In the genomic region with DNA sequence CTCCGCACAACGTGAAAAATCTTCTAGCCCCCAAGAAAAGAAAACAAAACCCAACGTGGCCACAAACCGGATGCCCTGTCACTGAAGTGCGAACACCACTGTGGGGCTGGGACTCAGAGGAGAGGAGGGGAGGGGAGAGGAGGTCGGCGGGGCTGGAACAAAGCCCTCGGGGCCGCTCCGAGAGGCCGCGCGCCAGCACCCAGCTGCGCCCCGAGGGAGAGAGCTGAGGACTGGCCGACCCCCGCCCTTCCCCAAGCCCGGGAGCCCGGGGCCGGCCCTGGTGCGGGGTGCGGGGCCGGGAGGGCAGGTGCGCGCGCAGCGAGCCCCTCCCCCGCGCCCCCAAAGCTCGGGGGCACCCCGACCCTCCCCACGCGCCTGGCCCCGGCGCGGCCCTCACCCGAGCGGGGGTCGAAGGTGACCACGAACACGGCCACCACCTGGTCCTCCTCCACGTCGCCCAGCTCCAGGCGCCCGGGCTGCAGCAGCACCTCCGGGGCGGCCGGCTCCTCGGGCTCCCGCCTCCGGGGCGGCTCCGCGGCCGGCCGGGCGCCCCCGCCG, we compare ENCODE assay signal across 8 cellular contexts. TPM values are rescaled to one million over a fixed set of nuclear protein-coding genes. Genes with fewer than 3 reads are reported as not detected.
DNase-seq lines count a peak whose midpoint lies in the region; ATAC-seq and TF ChIP-seq lines count a peak whose summit lies in the region.

No MANE protein-coding gene starts in this region.

- no peaks in the 10 kb centered on the region for H3K27me3 ChIP-seq in fibroblast of lung (ENCODE audit: control insufficient read depth, insufficient read depth, low read length)
- no peaks in the 10 kb centered on the region for H3K27me3 ChIP-seq in subcutaneous abdominal adipose tissue (ENCODE audit: control insufficient read depth in 5 of 5, insufficient read depth in 4 of 5, low read length in 5 of 5)

- H3K36me3 Mint-ChIP-seq in neural crest cell (ENCODE audit: low read depth) = no peaks in the 10 kb centered on the region

- TF ChIP-seq CTCF in 22Rv1 (IDR thresholded peaks at IDR 0.05) (no peak), fibroblast of lung (conservative IDR thresholded peaks at IDR 0.05 in 1 of 2, IDR thresholded peaks at IDR 0.05 in 1 of 2; ENCODE audit: low read depth in 1 of 2, low read length in 2 of 2) (no peak), neural crest cell (conservative IDR thresholded peaks at IDR 0.05) (no peak)

- no peaks in the 10 kb centered on the region for H4K20me1 ChIP-seq in fibroblast of lung (ENCODE audit: control insufficient read depth, extremely low read depth, insufficient read depth, low read length)

- peak overlapping the region; percentile 36 for H2AFZ ChIP-seq in fibroblast of lung (ENCODE audit: low read length)

- peak overlapping the region; percentile 91 for H3K4me3 Mint-ChIP-seq in neural crest cell

- H3K36me3 ChIP-seq in fibroblast of lung (ENCODE audit: control insufficient read depth, insufficient read depth, low read length) = no peaks in the 10 kb centered on the region
- H3K36me3 ChIP-seq in subcutaneous abdominal adipose tissue (ENCODE audit: control insufficient read depth in 5 of 5, insufficient read depth in 5 of 5, low read length in 5 of 5) = no peaks in the 10 kb centered on the region

- H3K79me2 ChIP-seq in fibroblast of lung (ENCODE audit: control insufficient read depth, insufficient read depth, low read length) = no peaks in the 10 kb centered on the region

- DNase-seq in NCI-H526 (lab: John Stamatoyannopoulos, UW) = peak; percentile 53 to 83
- peak; percentile 70 for DNase-seq in activated T-cell treated with anti-CD3 and anti-CD28 coated beads, Interleukin-2, amount 50 U/mL, for 1 hour
- peak; percentile 13 to 27 for DNase-seq in fibroblast of lung (ENCODE audit: low read depth in 2 of 2)
- peak; percentile 43 for DNase-seq in neural crest cell (ENCODE audit: low read depth, low spot score)

- H3K4me1 Mint-ChIP-seq in neural crest cell = peaks cover 18% of the 10 kb centered on the region

- peaks cover 35% of the 10 kb centered on the region for H3K27me3 Mint-ChIP-seq in neural crest cell (ENCODE audit: low read depth)

- peak overlapping the region; percentile 55 to 71 (median 60) for H3K4me3 ChIP-seq in fibroblast of lung (replicated peaks in 1 of 4; ENCODE audit: control extremely low read depth in 1 of 4, insufficient read depth in 1 of 4, low read depth in 3 of 4, low read length in 4 of 4)
- peak overlapping the region; percentile 58 to 75 (median 69) for H3K4me3 ChIP-seq in subcutaneous abdominal adipose tissue (ENCODE audit: low read depth in 1 of 5, low read length in 5 of 5)

- H3K9me3 ChIP-seq in fibroblast of lung (ENCODE audit: control insufficient read depth, insufficient read depth, low read depth, low read length) (no peaks in the 10 kb centered on the region), subcutaneous abdominal adipose tissue (ENCODE audit: control insufficient read depth in 5 of 5, low read length in 5 of 5) (no peaks in the 10 kb centered on the region)

- H3K4me2 ChIP-seq in fibroblast of lung (ENCODE audit: extremely low read depth, insufficient read depth, low read length) = peak overlapping the region; percentile 66

- no peaks in the 10 kb centered on the region for H3K9me3 Mint-ChIP-seq in neural crest cell

- ATAC-seq in GM18505 (IDR thresholded peaks at IDR 0.05; ENCODE audit: unreplicated experiment) (peak; percentile 79), HG02885 (IDR thresholded peaks at IDR 0.05; ENCODE audit: poor library complexity, unreplicated experiment) (peak; percentile 80)

- H3K27ac Mint-ChIP-seq in neural crest cell (ENCODE audit: unreplicated experiment) = no peak overlapping the region

- H3K4me1 ChIP-seq in fibroblast of lung (ENCODE audit: control insufficient read depth, extremely low read depth, insufficient read depth, low read length) (no peaks in the 10 kb centered on the region), subcutaneous abdominal adipose tissue (ENCODE audit: control insufficient read depth in 5 of 5, insufficient read depth in 5 of 5, low read length in 5 of 5) (peaks cover 4 to 27% (median 16%) of the 10 kb centered on the region in 5 donors)

- peak overlapping the region; percentile 48 for H3K9ac ChIP-seq in fibroblast of lung (ENCODE audit: insufficient read depth, low read length)
- peak overlapping the region in 4 of 5 donors; percentile 35 to 73 (median 57) for H3K9ac ChIP-seq in subcutaneous abdominal adipose tissue (ENCODE audit: low read length in 5 of 5)

- H3K27ac ChIP-seq in 22Rv1 (peak overlapping the region; percentile 43), fibroblast of lung (ENCODE audit: insufficient read depth, low read length) (no peak overlapping the region), subcutaneous abdominal adipose tissue (ENCODE audit: low read depth, low read length) (peak overlapping the region; percentile 39)

- peak; percentile 67 for TF ChIP-seq POLR2A in GM18505 (IDR thresholded peaks at IDR 0.05; ENCODE audit: borderline replicate concordance, extremely low read depth, insufficient read depth, insufficient read length)

RNA-seq across cellular contexts. Expression of a gene that starts 0.4 kb away (rescaled TPM):
- total RNA-seq in fibroblast of lung (6.1 and 6.9 TPM in 2 replicates), neural crest cell (30.7 and 33.7 TPM in 2 replicates)
- polyA plus RNA-seq in fibroblast of lung = 2.4 and 2.7 TPM in 2 replicates
- 2.1 and 2.4 TPM in 2 replicates for polyA plus RNA-seq in fibroblast of lung (2012)
- polyA minus RNA-seq in fibroblast of lung (ENCODE audit: low replicate concordance) = 1.7 and 4.5 TPM in 2 replicates

RNA-seq across cellular contexts. Expression of a gene that starts 6.6 kb away (rescaled TPM):
- total RNA-seq in fibroblast of lung = not detected in 2 replicates
- not detected in 2 replicates for polyA plus RNA-seq in fibroblast of lung
- not detected in 2 replicates for polyA plus RNA-seq in fibroblast of lung (2012)
- not detected in 2 replicates for polyA minus RNA-seq in fibroblast of lung (ENCODE audit: low replicate concordance)
- total RNA-seq in neural crest cell = not detected in 2 replicates

RNA-seq across cellular contexts. Expression of a gene that starts 36.6 kb away (rescaled TPM):
- 119 and 131 TPM in 2 replicates for total RNA-seq in fibroblast of lung
- polyA plus RNA-seq in fibroblast of lung = 209 and 212 TPM in 2 replicates
- 281 and 287 TPM in 2 replicates for polyA plus RNA-seq in fibroblast of lung (2012)
- 13.6 and 13.9 TPM in 2 replicates for polyA minus RNA-seq in fibroblast of lung (ENCODE audit: low replicate concordance)
- total RNA-seq in neural crest cell = 159 and 163 TPM in 2 replicates

Comparison
In these comparisons a context has a peak if more than half of its experiments do, and no peak if none do; other contexts are left out.
1. DNase-seq: peak in every context shown above with its lines; median percentile 70 in activated T-cell treated with anti-CD3 and anti-CD28 coated beads, Interleukin-2, amount 50 U/mL, for 1 hour; 68 in NCI-H526; 43 in neural crest cell; 20 in fibroblast of lung.